In genomic region chr17:81514485-81514734, GRCh38 we compare ENCODE assay signal across 8 cellular contexts. TPM values are rescaled to one million over a fixed set of nuclear protein-coding genes. Genes with fewer than 3 reads are reported as not detected.
DNase-seq lines count a peak whose midpoint lies in the region; ATAC-seq and TF ChIP-seq lines count a peak whose summit lies in the region.

No MANE protein-coding gene starts in this region.

- peak overlapping the region in 6 of 7 donors; percentile 68 to 95 (median 78) for H3K27ac Mint-ChIP-seq in CD4-positive, alpha-beta memory T cell
- H3K27ac Mint-ChIP-seq in endodermal cell = peak overlapping the region; percentile 86

- H3K4me3 ChIP-seq in CD4-positive, alpha-beta memory T cell (ENCODE audit: low read length in 2 of 2) = peak overlapping the region in 1 of 2 donors; percentile 77
- peak overlapping the region; percentile 88 for H3K4me3 ChIP-seq in endodermal cell (ENCODE audit: low read length)
- H3K4me3 ChIP-seq in osteoblast (ENCODE audit: insufficient read depth, low read length) = peak overlapping the region; percentile 74

- no peaks in the 10 kb centered on the region for H3K9me3 ChIP-seq in CD4-positive, alpha-beta memory T cell (ENCODE audit: control insufficient read depth in 1 of 2, low read length in 2 of 2)
- no peaks in the 10 kb centered on the region for H3K9me3 ChIP-seq in endodermal cell (ENCODE audit: control insufficient read depth, low read length)
- H3K9me3 ChIP-seq in osteoblast (ENCODE audit: low read depth, low read length) = no peaks in the 10 kb centered on the region

- peaks cover 74% of the 10 kb centered on the region for H3K79me2 ChIP-seq in osteoblast (ENCODE audit: insufficient read depth, low read length)

- peak overlapping the region; percentile 97 for H3K9ac ChIP-seq in endodermal cell (ENCODE audit: extremely low read depth, low read length, poor library complexity, severe bottlenecking)

- no peak overlapping the region for H2AFZ ChIP-seq in osteoblast (ENCODE audit: low read length)

- TF ChIP-seq CTCF in endodermal cell (conservative IDR thresholded peaks at IDR 0.05) (no peak), osteoblast (IDR thresholded peaks at IDR 0.05; ENCODE audit: extremely low read depth, low read depth, low read length) (no peak)

- peak overlapping the region; percentile 78 for H3K27ac ChIP-seq in CD4-positive, alpha-beta memory T cell (ENCODE audit: low read depth, low read length)
- peak overlapping the region; percentile 96 for H3K27ac ChIP-seq in endodermal cell (ENCODE audit: low read depth, low read length)
- H3K27ac ChIP-seq in osteoblast (ENCODE audit: low read depth, low read length) = peak overlapping the region; percentile 63

- H3K36me3 Mint-ChIP-seq in CD4-positive, alpha-beta memory T cell = peaks cover 28% of the 10 kb centered on the region in 2 donors
- peaks cover 34% of the 10 kb centered on the region for H3K36me3 Mint-ChIP-seq in endodermal cell (ENCODE audit: low read depth)

- peak overlapping the region; percentile 87 for H3K4me2 ChIP-seq in osteoblast (ENCODE audit: insufficient read depth, low read length)

- H3K4me1 ChIP-seq in CD4-positive, alpha-beta memory T cell (ENCODE audit: insufficient read depth, low read length) = peaks cover 42% of the 10 kb centered on the region
- H3K4me1 ChIP-seq in endodermal cell (ENCODE audit: control insufficient read depth, insufficient read depth, low read length) (peaks cover 10% of the 10 kb centered on the region), osteoblast (ENCODE audit: insufficient read depth, low read length) (peaks cover 44% of the 10 kb centered on the region)

- no peaks in the 10 kb centered on the region for H3K27me3 ChIP-seq in CD4-positive, alpha-beta memory T cell (ENCODE audit: insufficient read depth, low read length)
- H3K27me3 ChIP-seq in endodermal cell (ENCODE audit: control insufficient read depth, insufficient read depth, low read length, poor library complexity, severe bottlenecking) (no peaks in the 10 kb centered on the region), osteoblast (ENCODE audit: insufficient read depth, low read length) (no peaks in the 10 kb centered on the region)

- POLR2A ChIA-PET in CD4-positive, alpha-beta memory T cell (lab: Charles Lee; ENCODE audit: partially characterized antibody) = interaction anchor here (0.6 to 9.8 kb wide), 11 partner anchors 8 to 358 kb away, joined by 3 to 138 read pairs (median 5); partner anchors contain the start of genes ARHGDIA, ARL16, FAAP100 and HGS

- WGBS in endodermal cell (ENCODE audit: insufficient coverage in 1 of 2, insufficient read length in 1 of 2), 2 experiments = 0% methylated on average over 1 to 34 of the region's 34 CpGs

- H3K4me3 Mint-ChIP-seq in CD4-positive, alpha-beta memory T cell = peak overlapping the region; percentile 57 to 90 (median 83)
- H3K4me3 Mint-ChIP-seq in endodermal cell = peak overlapping the region; percentile 98

- CTCF ChIA-PET in CD4-positive, alpha-beta memory T cell (lab: Charles Lee; ENCODE audit: partially characterized antibody) = interaction anchor here (1.2 kb wide), 1 partner anchor 38 kb away, joined by 3 read pairs; the partner anchor contains the start of gene FAAP100

- ATAC-seq in HG02938 (IDR thresholded peaks at IDR 0.05; ENCODE audit: unreplicated experiment) = no peak

- peaks cover 51% of the 10 kb centered on the region for H4K20me1 ChIP-seq in osteoblast (ENCODE audit: insufficient read depth, low read length)

- no peak for DNase-seq in CD4-positive, alpha-beta memory T cell
- DNase-seq in NCI-H226 (peak; percentile 5), endodermal cell (no peak), osteoblast (ENCODE audit: insufficient read length, low spot score, missing footprints) (peak; percentile 92), UCSD-AML1 (lab: John Stamatoyannopoulos, UW; ENCODE audit: unreplicated experiment) (no peak), NCI-H345 treated with DMSO at 0.1 percent for 48 hours (lab: John Stamatoyannopoulos, UW; ENCODE audit: unreplicated experiment) (no peak), DMS53 (lab: John Stamatoyannopoulos, UW) (no peak)

- peaks cover 27% of the 10 kb centered on the region for H3K36me3 ChIP-seq in CD4-positive, alpha-beta memory T cell (ENCODE audit: insufficient read depth, low read length)
- H3K36me3 ChIP-seq in endodermal cell (ENCODE audit: control insufficient read depth, insufficient read depth, low read length) (peaks cover 37% of the 10 kb centered on the region), osteoblast (ENCODE audit: insufficient read depth, low read length) (peaks cover 29% of the 10 kb centered on the region)

- H3K27me3 Mint-ChIP-seq in CD4-positive, alpha-beta memory T cell = no peaks in the 10 kb centered on the region
- H3K27me3 Mint-ChIP-seq in endodermal cell (ENCODE audit: insufficient read depth) = no peaks in the 10 kb centered on the region

- H3K4me1 Mint-ChIP-seq in CD4-positive, alpha-beta memory T cell = peaks cover 15 to 58% (median 38%) of the 10 kb centered on the region in 4 donors
- peaks cover 27% of the 10 kb centered on the region for H3K4me1 Mint-ChIP-seq in endodermal cell

- intact Hi-C loops in CD4-positive, alpha-beta memory T cell (cut with micrococcal nuclease) = loop anchor here (1.0 to 5.0 kb wide), 2 partner anchors 38 to 168 kb away; partner anchors contain the start of genes ARL16, FAAP100 and HGS

- peaks cover 0 to 25% (median 0%) of the 10 kb centered on the region in 8 donors for H3K9me3 Mint-ChIP-seq in CD4-positive, alpha-beta memory T cell
- H3K9me3 Mint-ChIP-seq in endodermal cell = peaks cover 6% of the 10 kb centered on the region

RNA-seq across cellular contexts. Expression of gene ACTG1, which starts 1.8 kb away (rescaled TPM):
- total RNA-seq in CD4-positive, alpha-beta memory T cell = 1,000 to 10,000 TPM; 1,031 to 1,038 TPM
- 1,000 to 10,000 TPM; 1,338 to 1,651 TPM for polyA plus RNA-seq in CD4-positive, alpha-beta memory T cell
- total RNA-seq in endodermal cell (1,000 to 10,000 TPM; 4,461 to 5,616 TPM), osteoblast (10,373 and 13,273 TPM in 2 replicates)
- polyA plus RNA-seq in endodermal cell (2013, experiment 1 of 2) = 4,463 TPM
- 3,951 TPM for polyA plus RNA-seq in endodermal cell (2013, experiment 2 of 2)

RNA-seq across cellular contexts. Expression of gene FSCN2, which starts 13.8 kb away (rescaled TPM):
- total RNA-seq in CD4-positive, alpha-beta memory T cell = 1 to 10 TPM in 1 of 2 experiments, under 1 TPM in 1; 0.75 to 1.0 TPM
- polyA plus RNA-seq in CD4-positive, alpha-beta memory T cell = under 1 TPM in 1 of 2 donors, not detected in 1; 0.20 TPM
- total RNA-seq in endodermal cell (1 to 10 TPM; 1.0 to 1.8 TPM), osteoblast (2.9 and 5.1 TPM in 2 replicates)
- polyA plus RNA-seq in endodermal cell (2013, experiment 1 of 2) = 0.50 TPM
- polyA plus RNA-seq in endodermal cell (2013, experiment 2 of 2) = 0.46 TPM

RNA-seq across cellular contexts. Expression of gene FAAP100, which starts 37.7 kb away (rescaled TPM):
- total RNA-seq in CD4-positive, alpha-beta memory T cell = 10 to 100 TPM; 51.0 to 56.0 TPM
- polyA plus RNA-seq in CD4-positive, alpha-beta memory T cell = 10 to 100 TPM in 1 of 2 donors, 1 to 10 TPM in 1; 8.5 to 16.8 TPM
- total RNA-seq in endodermal cell (10 to 100 TPM; 34.5 to 39.5 TPM), osteoblast (43.0 and 44.5 TPM in 2 replicates)
- 25.9 TPM for polyA plus RNA-seq in endodermal cell (2013, experiment 1 of 2)
- 24.1 TPM for polyA plus RNA-seq in endodermal cell (2013, experiment 2 of 2)

Comparison
In these comparisons a context has a peak if more than half of its experiments do, and no peak if none do; other contexts are left out.
1. DNase-seq: peak in NCI-H226 (single experiment) and osteoblast (single experiment); none in CD4-positive, alpha-beta memory T cell (0 of 5), endodermal cell (single experiment), UCSD-AML1 (single experiment), NCI-H345 treated with DMSO at 0.1 percent for 48 hours (single experiment) and DMS53 (single experiment).
2. Peak in every context shown above with its lines, with median percentiles within 50 percentile points of each other: H3K27ac ChIP-seq.